In genomic region chr15:62454567-62455172, GRCh38 we compare ENCODE assay signal across 16 cellular contexts.
DNase-seq lines count a peak whose midpoint lies in the region; ATAC-seq and TF ChIP-seq lines count a peak whose summit lies in the region.
"Had no signal": no experiment of that assay in that cellular context is flagged by ENCODE, and none has a peak within 500 bp of the region (broad histone marks: within the 10 kb centered on the region; RNA-seq: fewer than 3 reads in every experiment).

No MANE protein-coding gene starts in this region.

- H3K27ac ChIP-seq in left ventricle myocardium inferior (replicated peaks), result peak overlapping the region; percentile 87
- H3K27ac ChIP-seq in brain microvascular endothelial cell, result no peak overlapping the region
- H3K27ac ChIP-seq in neuronal stem cell (replicated peaks; ENCODE audit: low read length), result no peak overlapping the region
- H3K27ac ChIP-seq: upper lobe of left lung had no signal

- H3K36me3 ChIP-seq in left ventricle myocardium inferior, result no peaks in the 10 kb centered on the region
- no peaks in the 10 kb centered on the region for H3K36me3 ChIP-seq in brain microvascular endothelial cell (replicated peaks)
- no peaks in the 10 kb centered on the region for H3K36me3 ChIP-seq in neuronal stem cell (replicated peaks in 1 of 2; ENCODE audit: control insufficient read depth in 2 of 2, insufficient read depth in 2 of 2, low read length in 2 of 2)
- H3K36me3 ChIP-seq in MG63, result no peaks in the 10 kb centered on the region
- H3K36me3 ChIP-seq: upper lobe of left lung had no signal

- no peaks in the 10 kb centered on the region for H3K79me1 ChIP-seq in neuronal stem cell (ENCODE audit: low read depth, low read length)

- H3K14ac ChIP-seq in neuronal stem cell (ENCODE audit: low read length), result no peak overlapping the region

- H4K91ac ChIP-seq in neuronal stem cell (ENCODE audit: low read depth, low read length, poor library complexity), result no peak overlapping the region

- H3K9ac ChIP-seq in neuronal stem cell (ENCODE audit: low read depth, low read length, poor library complexity), result no peak overlapping the region

- DNase-seq in left ventricle myocardium inferior (no peak), left ventricle myocardium superior (no peak), brain microvascular endothelial cell (peak; percentile 37), neuronal stem cell (ENCODE audit: low spot score) (no peak), MG63 (no peak), NCI-H2171 (lab: John Stamatoyannopoulos, UW) (no peak), LoVo (ENCODE audit: low spot score) (no peak)
- DNase-seq: CD4-positive, alpha-beta memory T cell; hippocampal formation; NK-92 treated with Interleukin-12 subunit alpha and Interleukin-12 subunit beta, amount 100 ng/mL, for 24 hours; SHP77; upper lobe of left lung had no signal

- H3K9me3 ChIP-seq in left ventricle myocardium inferior (replicated peaks), result no peaks in the 10 kb centered on the region
- no peaks in the 10 kb centered on the region for H3K9me3 ChIP-seq in neuronal stem cell (replicated peaks in 1 of 2; ENCODE audit: control insufficient read depth in 2 of 2, insufficient read depth in 1 of 2, low read depth in 1 of 2, low read length in 2 of 2)
- no peaks in the 10 kb centered on the region for H3K9me3 ChIP-seq in MG63
- H3K9me3 ChIP-seq: upper lobe of left lung had no signal

- TF ChIP-seq CTCF in left ventricle myocardium inferior (IDR thresholded peaks at IDR 0.05; ENCODE audit: borderline replicate concordance) (no peak), brain microvascular endothelial cell (IDR thresholded peaks at IDR 0.05; ENCODE audit: low read depth, low read length, missing control alignments) (no peak)

- H3K18ac ChIP-seq in neuronal stem cell (ENCODE audit: low read length), result peak overlapping the region; percentile 30

- in situ Hi-C loops in brain microvascular endothelial cell (cut with HindIII; ENCODE audit: low pct_ligation_motif_present, low sequenced_read_pairs), result no loop called here

- H3K27me3 ChIP-seq in left ventricle myocardium inferior (ENCODE audit: low read depth), result no peaks in the 10 kb centered on the region
- H3K27me3 ChIP-seq in brain microvascular endothelial cell (replicated peaks), result no peaks in the 10 kb centered on the region
- H3K27me3 ChIP-seq in neuronal stem cell (ENCODE audit: control insufficient read depth in 3 of 3, insufficient read depth in 3 of 3, low read depth in 1 of 3, low read length in 3 of 3), result no peaks in the 10 kb centered on the region
- H3K27me3 ChIP-seq in MG63, result no peaks in the 10 kb centered on the region
- H3K27me3 ChIP-seq: upper lobe of left lung had no signal

- intact Hi-C loops in left ventricle myocardium inferior (cut with micrococcal nuclease), result no loop called here
- intact Hi-C loops in left ventricle myocardium superior (cut with micrococcal nuclease), result no loop called here

- H2BK120ac ChIP-seq in neuronal stem cell (ENCODE audit: low read depth, low read length), result no peak overlapping the region

- no peak overlapping the region for H3K23ac ChIP-seq in neuronal stem cell (ENCODE audit: low read depth, low read length, poor library complexity)

- H4K8ac ChIP-seq in neuronal stem cell (ENCODE audit: low read depth, low read length), result no peak overlapping the region

- no peak overlapping the region for H2BK5ac ChIP-seq in neuronal stem cell (ENCODE audit: low read length)

- no peak overlapping the region for H3K4ac ChIP-seq in neuronal stem cell (ENCODE audit: low read length)

- H2BK15ac ChIP-seq in neuronal stem cell (ENCODE audit: low read length), result peak overlapping the region; percentile 62

- H3K4me1 ChIP-seq in left ventricle myocardium inferior (peaks cover 65% of the 10 kb centered on the region), neuronal stem cell (ENCODE audit: control insufficient read depth in 2 of 2, insufficient read depth in 1 of 2, low read depth in 1 of 2, low read length in 2 of 2) (peaks cover 10 to 29% of the 10 kb centered on the region in 2 donors)
- H3K4me1 ChIP-seq: upper lobe of left lung had no signal

- H3K4me3 ChIP-seq in left ventricle myocardium inferior (peak overlapping the region; percentile 44), brain microvascular endothelial cell (ENCODE audit: low read depth, low read length) (no peak overlapping the region), neuronal stem cell (ENCODE audit: low read length in 2 of 2) (no peak overlapping the region), MG63 (no peak overlapping the region)
- H3K4me3 ChIP-seq: GM23338, upper lobe of left lung had no signal

- H3K4me2 ChIP-seq in neuronal stem cell (ENCODE audit: insufficient read depth, low read length, poor library complexity, severe bottlenecking), result no peak overlapping the region
- H3K4me2 ChIP-seq: GM23338 had no signal

- H2AFZ ChIP-seq in neuronal stem cell (ENCODE audit: low read length), result no peak overlapping the region
- H2AFZ ChIP-seq: GM23338 had no signal

- peak overlapping the region; percentile 49 for H2AK5ac ChIP-seq in neuronal stem cell (ENCODE audit: low read depth, low read length)

- H2BK12ac ChIP-seq in neuronal stem cell (ENCODE audit: low read length), result no peak overlapping the region

- WGBS in neuronal stem cell (ENCODE audit: extremely low coverage in 2 of 2, insufficient read length in 2 of 2, insufficient replicate concordance in 1 of 2), 2 donors, result no CpG with 5 or more reads among the region's 6 CpGs

- ATAC-seq in left ventricle myocardium superior (no peak), GM18858 (IDR thresholded peaks at IDR 0.05; ENCODE audit: unreplicated experiment) (no peak)
- ATAC-seq: activated CD4-positive, CD25-positive, alpha-beta regulatory T cell treated with anti-CD3 and anti-CD28 coated beads, Interleukin-2, amount 50 U/mL, for 24 hours; esophagus mucosa; GM23338 had no signal
